ENCODE assay signal across 1 cellular context in genomic region chr11:59191899-59192298, GRCh38.
TF ChIP-seq lines count a peak whose summit lies in the region.

No MANE protein-coding gene starts in this region.

TF ChIP-seq in HepG2, 621 proteins besides CTCF, POLR2A, EP300 and RAD21:
- TF ChIP-seq SATB2 (CRISPR knock-in tag; IDR thresholded peaks at IDR 0.05) (no peak), CENPBD1 (CRISPR knock-in tag; IDR thresholded peaks at IDR 0.05; ENCODE audit: borderline replicate concordance, low read depth) (no peak), KLF12 (CRISPR knock-in tag; IDR thresholded peaks at IDR 0.05; ENCODE audit: borderline replicate concordance) (no peak), ZNF547 (CRISPR knock-in tag; IDR thresholded peaks at IDR 0.05) (no peak), GATAD1 (CRISPR knock-in tag; IDR thresholded peaks at IDR 0.05) (no peak), ZFP62 (CRISPR knock-in tag; IDR thresholded peaks at IDR 0.05) (no peak), PLRG1 (conservative IDR thresholded peaks at IDR 0.05) (no peak), TGIF2 (CRISPR knock-in tag; IDR thresholded peaks at IDR 0.05) (no peak), ZBTB14 (CRISPR knock-in tag; IDR thresholded peaks at IDR 0.05) (no peak), AHR (CRISPR knock-in tag; IDR thresholded peaks at IDR 0.05) (no peak), CREM (IDR thresholded peaks at IDR 0.05) (no peak), CREM (CRISPR knock-in tag; IDR thresholded peaks at IDR 0.05) (no peak), SALL2 (CRISPR knock-in tag; IDR thresholded peaks at IDR 0.05) (no peak), EZH2 (conservative IDR thresholded peaks at IDR 0.05; ENCODE audit: low read depth, low read length) (no peak), THRA (CRISPR knock-in tag; IDR thresholded peaks at IDR 0.05; ENCODE audit: borderline replicate concordance) (no peak), ZNF354B (CRISPR knock-in tag; IDR thresholded peaks at IDR 0.05) (no peak), ZNF34 (CRISPR knock-in tag; IDR thresholded peaks at IDR 0.05; ENCODE audit: borderline replicate concordance) (no peak), STAT5B (CRISPR knock-in tag; IDR thresholded peaks at IDR 0.05) (no peak), ZFP37 (CRISPR knock-in tag; IDR thresholded peaks at IDR 0.05; ENCODE audit: borderline replicate concordance) (no peak)
- TF ChIP-seq, protein P1, sequence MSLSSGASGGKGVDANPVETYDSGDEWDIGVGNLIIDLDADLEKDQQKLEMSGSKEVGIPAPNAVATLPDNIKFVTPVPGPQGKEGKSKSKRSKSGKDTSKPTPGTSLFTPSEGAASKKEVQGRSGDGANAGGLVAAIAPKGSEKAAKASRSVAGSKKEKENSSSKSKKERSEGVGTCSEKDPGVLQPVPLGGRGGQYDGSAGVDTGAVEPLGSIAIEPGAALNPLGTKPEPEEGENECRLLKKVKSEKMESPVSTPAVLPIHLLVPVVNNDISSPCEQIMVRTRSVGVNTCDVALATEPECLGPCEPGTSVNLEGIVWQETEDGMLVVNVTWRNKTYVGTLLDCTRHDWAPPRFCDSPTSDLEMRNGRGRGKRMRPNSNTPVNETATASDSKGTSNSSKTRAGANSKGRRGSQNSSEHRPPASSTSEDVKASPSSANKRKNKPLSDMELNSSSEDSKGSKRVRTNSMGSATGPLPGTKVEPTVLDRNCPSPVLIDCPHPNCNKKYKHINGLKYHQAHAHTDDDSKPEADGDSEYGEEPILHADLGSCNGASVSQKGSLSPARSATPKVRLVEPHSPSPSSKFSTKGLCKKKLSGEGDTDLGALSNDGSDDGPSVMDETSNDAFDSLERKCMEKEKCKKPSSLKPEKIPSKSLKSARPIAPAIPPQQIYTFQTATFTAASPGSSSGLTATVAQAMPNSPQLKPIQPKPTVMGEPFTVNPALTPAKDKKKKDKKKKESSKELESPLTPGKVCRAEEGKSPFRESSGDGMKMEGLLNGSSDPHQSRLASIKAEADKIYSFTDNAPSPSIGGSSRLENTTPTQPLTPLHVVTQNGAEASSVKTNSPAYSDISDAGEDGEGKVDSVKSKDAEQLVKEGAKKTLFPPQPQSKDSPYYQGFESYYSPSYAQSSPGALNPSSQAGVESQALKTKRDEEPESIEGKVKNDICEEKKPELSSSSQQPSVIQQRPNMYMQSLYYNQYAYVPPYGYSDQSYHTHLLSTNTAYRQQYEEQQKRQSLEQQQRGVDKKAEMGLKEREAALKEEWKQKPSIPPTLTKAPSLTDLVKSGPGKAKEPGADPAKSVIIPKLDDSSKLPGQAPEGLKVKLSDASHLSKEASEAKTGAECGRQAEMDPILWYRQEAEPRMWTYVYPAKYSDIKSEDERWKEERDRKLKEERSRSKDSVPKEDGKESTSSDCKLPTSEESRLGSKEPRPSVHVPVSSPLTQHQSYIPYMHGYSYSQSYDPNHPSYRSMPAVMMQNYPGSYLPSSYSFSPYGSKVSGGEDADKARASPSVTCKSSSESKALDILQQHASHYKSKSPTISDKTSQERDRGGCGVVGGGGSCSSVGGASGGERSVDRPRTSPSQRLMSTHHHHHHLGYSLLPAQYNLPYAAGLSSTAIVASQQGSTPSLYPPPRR (CRISPR knock-in tag; IDR thresholded peaks at IDR 0.05; ENCODE audit: borderline replicate concordance) = no peak
- TF ChIP-seq, protein P2, sequence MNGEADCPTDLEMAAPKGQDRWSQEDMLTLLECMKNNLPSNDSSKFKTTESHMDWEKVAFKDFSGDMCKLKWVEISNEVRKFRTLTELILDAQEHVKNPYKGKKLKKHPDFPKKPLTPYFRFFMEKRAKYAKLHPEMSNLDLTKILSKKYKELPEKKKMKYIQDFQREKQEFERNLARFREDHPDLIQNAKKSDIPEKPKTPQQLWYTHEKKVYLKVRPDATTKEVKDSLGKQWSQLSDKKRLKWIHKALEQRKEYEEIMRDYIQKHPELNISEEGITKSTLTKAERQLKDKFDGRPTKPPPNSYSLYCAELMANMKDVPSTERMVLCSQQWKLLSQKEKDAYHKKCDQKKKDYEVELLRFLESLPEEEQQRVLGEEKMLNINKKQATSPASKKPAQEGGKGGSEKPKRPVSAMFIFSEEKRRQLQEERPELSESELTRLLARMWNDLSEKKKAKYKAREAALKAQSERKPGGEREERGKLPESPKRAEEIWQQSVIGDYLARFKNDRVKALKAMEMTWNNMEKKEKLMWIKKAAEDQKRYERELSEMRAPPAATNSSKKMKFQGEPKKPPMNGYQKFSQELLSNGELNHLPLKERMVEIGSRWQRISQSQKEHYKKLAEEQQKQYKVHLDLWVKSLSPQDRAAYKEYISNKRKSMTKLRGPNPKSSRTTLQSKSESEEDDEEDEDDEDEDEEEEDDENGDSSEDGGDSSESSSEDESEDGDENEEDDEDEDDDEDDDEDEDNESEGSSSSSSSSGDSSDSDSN (CRISPR knock-in tag; IDR thresholded peaks at IDR 0.05) = no peak
